ENCODE assay signal across 28 cellular contexts in genomic region chr11:20256925-20257324, GRCh38.
"Had no signal": no experiment of that assay in that cellular context is flagged by ENCODE, and none has a peak within 500 bp of the region (broad histone marks: within the 10 kb centered on the region; RNA-seq: fewer than 3 reads in every experiment).

No MANE protein-coding gene starts in this region.

- H3K9me3 ChIP-seq: esophagus muscularis mucosa, gastroesophageal sphincter had no signal

- ATAC-seq: activated CD8-positive, alpha-beta T cell treated with anti-CD3 and anti-CD28 coated beads for 36 hours; activated T-cell treated with anti-CD3 and anti-CD28 coated beads, Interleukin-2, amount 50 U/mL, for 4 hours; activated T-helper 17 cell treated with anti-CD3 and anti-CD28 coated beads, Interleukin-2, amount 50 U/mL, for 72 hours; effector memory CD8-positive, alpha-beta T cell; gastroesophageal sphincter; WTC11 had no signal

- H3K4me3 Mint-ChIP-seq: activated CD4-positive, alpha-beta T cell treated with anti-CD3 and anti-CD28 coated beads, Interleukin-2, amount 10 ng/mL, durations not matched to agents 7 days and 5 days; activated CD8-positive, alpha-beta T cell treated with anti-CD3 and anti-CD28 coated beads for 36 hours; activated naive CD8-positive, alpha-beta T cell; activated T-cell treated with anti-CD3 and anti-CD28 coated beads, Interleukin-2, amount 50 U/mL, for 4 hours; activated T-helper 17 cell treated with anti-CD3 and anti-CD28 coated beads, Interleukin-2, amount 50 U/mL, for 72 hours; effector memory CD8-positive, alpha-beta T cell; WTC11 had no signal

- H3K4me3 ChIP-seq: esophagus muscularis mucosa, gastroesophageal sphincter had no signal

- H3K27ac Mint-ChIP-seq: activated CD4-positive, alpha-beta T cell treated with anti-CD3 and anti-CD28 coated beads, Interleukin-2, amount 10 ng/mL, durations not matched to agents 7 days and 5 days; activated CD8-positive, alpha-beta T cell treated with anti-CD3 and anti-CD28 coated beads for 36 hours; activated naive CD8-positive, alpha-beta T cell; activated T-helper 17 cell treated with anti-CD3 and anti-CD28 coated beads, Interleukin-2, amount 50 U/mL, for 72 hours; effector memory CD8-positive, alpha-beta T cell; WTC11 had no signal

- H3K9me3 Mint-ChIP-seq: activated CD4-positive, alpha-beta T cell treated with anti-CD3 and anti-CD28 coated beads, Interleukin-2, amount 10 ng/mL, durations not matched to agents 7 days and 5 days; activated CD8-positive, alpha-beta T cell treated with anti-CD3 and anti-CD28 coated beads for 36 hours; activated T-cell treated with anti-CD3 and anti-CD28 coated beads, Interleukin-2, amount 50 U/mL, for 4 hours; activated T-helper 17 cell treated with anti-CD3 and anti-CD28 coated beads, Interleukin-2, amount 50 U/mL, for 72 hours; effector memory CD8-positive, alpha-beta T cell; WTC11 had no signal

- H3K4me1 ChIP-seq: esophagus muscularis mucosa, gastroesophageal sphincter had no signal

- H3K4me1 Mint-ChIP-seq: activated CD4-positive, alpha-beta T cell treated with anti-CD3 and anti-CD28 coated beads, Interleukin-2, amount 10 ng/mL, durations not matched to agents 7 days and 5 days; activated T-helper 17 cell treated with anti-CD3 and anti-CD28 coated beads, Interleukin-2, amount 50 U/mL, for 72 hours; WTC11 had no signal

- H3K27ac ChIP-seq: brain microvascular endothelial cell, epithelial cell of prostate, esophagus muscularis mucosa, gastroesophageal sphincter had no signal

- DNase-seq: activated CD4-positive, alpha-beta T cell treated with anti-CD3 and anti-CD28 coated beads for 1 hour; activated CD4-positive, alpha-beta T cell treated with anti-CD3 and anti-CD28 coated beads for 4 hours; activated CD4-positive, alpha-beta T cell treated with anti-CD3 and anti-CD28 coated beads, Interleukin-2, amount 10 ng/mL, durations not matched to agents 7 days and 5 days; activated CD4-positive, alpha-beta T cell treated with anti-CD3 and anti-CD28 coated beads, Interleukin-2, amount 50 U/mL, for 4 hours; activated CD8-positive, alpha-beta memory T cell treated with anti-CD3 and anti-CD28 coated beads for 24 hours; activated CD8-positive, alpha-beta T cell treated with anti-CD3 and anti-CD28 coated beads for 36 hours; activated effector memory CD4-positive, alpha-beta T cell treated with Interleukin-2 at 50 U/mL for 16 hours; activated gamma-delta T cell treated with Interleukin-2 at 50 U/mL for 16 hours; activated naive CD4-positive, alpha-beta T cell treated with anti-CD3 and anti-CD28 coated beads, Interleukin-2, amount 50 U/mL, for 16 hours; activated naive CD4-positive, alpha-beta T cell treated with Interleukin-2 at 50 U/mL for 16 hours; activated T-cell treated with anti-CD3 and anti-CD28 coated beads, Interleukin-2, amount 50 U/mL, for 4 hours; amniotic stem cell; anterior cingulate cortex; brain microvascular endothelial cell; caudate nucleus; cortex of kidney; dermis blood vessel endothelial cell; effector CD4-positive, alpha-beta T cell; effector memory CD8-positive, alpha-beta T cell; foreskin melanocyte; head of caudate nucleus; T-helper 2 cell had no signal

- H3K36me3 ChIP-seq: brain microvascular endothelial cell, esophagus muscularis mucosa, gastroesophageal sphincter had no signal

- H3K36me3 Mint-ChIP-seq: activated naive CD8-positive, alpha-beta T cell; WTC11 had no signal
